ENCODE assay signal across 8 cellular contexts in the genomic region with DNA sequence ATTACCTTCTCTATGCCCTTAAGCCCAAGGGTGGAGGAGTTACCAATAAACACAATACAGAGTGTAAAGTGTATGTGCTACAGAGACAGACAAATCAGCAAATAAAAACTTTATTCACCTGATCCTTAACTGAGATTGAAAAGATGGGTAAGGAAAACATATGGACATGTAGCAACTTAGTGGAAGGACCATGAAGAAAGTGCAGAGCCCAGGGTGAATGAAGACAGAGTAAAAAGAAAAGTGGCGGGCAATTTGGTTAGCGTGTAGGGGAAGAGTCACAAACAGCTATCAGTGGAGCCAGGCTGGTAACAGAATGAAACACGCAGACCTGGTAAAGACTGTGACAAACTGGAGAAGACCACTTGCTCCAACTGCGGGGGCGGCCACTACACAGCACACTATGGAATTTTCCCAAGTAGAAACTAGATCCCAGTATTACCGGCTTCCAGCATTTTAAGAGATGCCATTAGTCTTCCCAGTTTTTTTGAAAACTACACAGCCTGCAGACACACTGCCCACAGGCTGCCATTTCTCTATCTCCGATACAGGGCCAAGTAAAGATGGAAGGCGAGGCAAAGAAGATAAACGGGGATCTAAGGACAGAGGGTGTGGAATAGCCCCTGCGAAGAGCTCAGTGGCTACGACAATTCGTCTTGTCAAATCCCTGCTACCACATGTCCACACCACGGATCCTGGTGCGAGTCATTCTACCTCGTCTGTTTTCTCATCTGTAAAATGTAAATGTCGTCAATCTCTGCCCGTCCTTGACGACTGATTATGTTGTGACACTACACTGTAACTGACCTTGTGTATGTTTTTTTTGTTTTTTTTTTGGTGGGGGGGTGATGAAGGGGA. TPM values are rescaled to one million over a fixed set of nuclear protein-coding genes. Genes with fewer than 3 reads are reported as not detected.
DNase-seq lines count a peak whose midpoint lies in the region; ATAC-seq and TF ChIP-seq lines count a peak whose summit lies in the region.

No MANE protein-coding gene starts in this region.

- peak overlapping the region; percentile 89 for H3K27ac ChIP-seq in colonic mucosa
- no peak overlapping the region for H3K27ac ChIP-seq in mesenchymal stem cell (ENCODE audit: low read length, poor library complexity, severe bottlenecking)
- no peak overlapping the region for H3K27ac ChIP-seq in aorta (ENCODE audit: low read depth in 1 of 2, low read length in 2 of 2)

- DNase-seq in GM06990 (ENCODE audit: extremely low read depth, insufficient read length) = no peak
- DNase-seq in NB4 (ENCODE audit: low read depth) = peak; percentile 14
- no peak for DNase-seq in colonic mucosa
- peak; percentile 53 for DNase-seq in mesenchymal stem cell
- DNase-seq in aorta = no peak
- DNase-seq in central memory CD4-positive, alpha-beta T cell = no peak

- no peak overlapping the region for H2AK5ac ChIP-seq in mesenchymal stem cell (ENCODE audit: low read length, severe bottlenecking)

- WGBS in mesenchymal stem cell = 46% methylated on average over 14 of the region's 18 CpGs
- 34 to 39% methylated on average over 18 of the region's 18 CpGs for WGBS in aorta, 2 donors

- ATAC-seq in aorta (ENCODE audit: low FRiP score) (no peak), GM18868 (IDR thresholded peaks at IDR 0.05; ENCODE audit: unreplicated experiment) (no peak), HG03196 (IDR thresholded peaks at IDR 0.05; ENCODE audit: unreplicated experiment) (no peak)

- H4K91ac ChIP-seq in mesenchymal stem cell (ENCODE audit: low read length) = no peak overlapping the region

- peaks cover 1% of the 10 kb centered on the region for H3K79me1 ChIP-seq in mesenchymal stem cell (replicated peaks; ENCODE audit: low read length, poor library complexity, severe bottlenecking)

- H3K9ac ChIP-seq in colonic mucosa (ENCODE audit: low read depth in 2 of 2, low read length in 2 of 2) = peak overlapping the region; percentile 94 to 99
- peak overlapping the region; percentile 100 for H3K9ac ChIP-seq in mesenchymal stem cell (ENCODE audit: low read length)

- H3K18ac ChIP-seq in mesenchymal stem cell (ENCODE audit: low read depth in 1 of 2, low read length in 2 of 2) = peak overlapping the region in 1 of 2 experiments; percentile 19

- no peaks in the 10 kb centered on the region for H3K36me3 ChIP-seq in GM06990 (ENCODE audit: control insufficient read depth, insufficient read depth, low read length)
- H3K36me3 ChIP-seq in colonic mucosa = no peaks in the 10 kb centered on the region
- peaks cover 0 to 9% of the 10 kb centered on the region in 2 experiments for H3K36me3 ChIP-seq in mesenchymal stem cell (ENCODE audit: control insufficient read depth in 1 of 2, insufficient read depth in 2 of 2, low read depth in 1 of 2, low read length in 2 of 2)
- peaks cover 0 to 2% of the 10 kb centered on the region in 2 donors for H3K36me3 ChIP-seq in aorta (ENCODE audit: control insufficient read depth in 1 of 2, insufficient read depth in 2 of 2, low read length in 1 of 2)

- H3K4me3 ChIP-seq in GM06990 (replicated peaks; ENCODE audit: low read depth, low read length) (peak overlapping the region; percentile 91), NB4 (ENCODE audit: low read depth, low read length) (peak overlapping the region; percentile 98), colonic mucosa (peak overlapping the region; percentile 96), mesenchymal stem cell (ENCODE audit: insufficient read depth in 1 of 2, low read depth in 1 of 2, low read length in 2 of 2) (peak overlapping the region; percentile 40 to 98), aorta (ENCODE audit: low read length in 2 of 2) (peak overlapping the region; percentile 78 to 92)

- H4K8ac ChIP-seq in mesenchymal stem cell (ENCODE audit: low read length) = no peak overlapping the region

- H3K23ac ChIP-seq in mesenchymal stem cell (ENCODE audit: low read length in 2 of 2) = no peak overlapping the region

- H3K4ac ChIP-seq in mesenchymal stem cell (ENCODE audit: low read depth in 1 of 2, low read length in 2 of 2) = peak overlapping the region in 1 of 2 experiments; percentile 77

- H3K9me3 ChIP-seq in colonic mucosa (no peaks in the 10 kb centered on the region), mesenchymal stem cell (ENCODE audit: control insufficient read depth, low read length) (no peaks in the 10 kb centered on the region), aorta (ENCODE audit: control insufficient read depth, low read length) (no peaks in the 10 kb centered on the region)

- TF ChIP-seq CTCF in GM06990 (IDR thresholded peaks at IDR 0.05; ENCODE audit: insufficient read depth, low read length, poor library complexity, severe bottlenecking) (no peak), NB4 (IDR thresholded peaks at IDR 0.05; ENCODE audit: low read depth, low read length) (no peak), colonic mucosa (IDR thresholded peaks at IDR 0.05) (no peak)

- no peak overlapping the region for H2BK5ac ChIP-seq in mesenchymal stem cell (ENCODE audit: low read depth, low read length, poor library complexity, severe bottlenecking)

- H3K4me1 ChIP-seq in colonic mucosa (no peaks in the 10 kb centered on the region), mesenchymal stem cell (ENCODE audit: control insufficient read depth, insufficient read depth, low read depth, low read length) (no peaks in the 10 kb centered on the region), aorta (ENCODE audit: control insufficient read depth in 1 of 2, insufficient read depth in 2 of 2, low read length in 2 of 2) (peaks cover 0 to 5% of the 10 kb centered on the region in 2 donors)

- H2BK120ac ChIP-seq in mesenchymal stem cell (ENCODE audit: low read depth, low read length) = no peak overlapping the region

- peak overlapping the region; percentile 79 for H3K4me2 ChIP-seq in mesenchymal stem cell (ENCODE audit: low read length, poor library complexity, severe bottlenecking)

- H3K14ac ChIP-seq in mesenchymal stem cell (ENCODE audit: low read length in 2 of 2) = peak overlapping the region in 1 of 2 experiments; percentile 13

- TF ChIP-seq POLR2A in NB4 (IDR thresholded peaks at IDR 0.05; ENCODE audit: extremely low read depth, insufficient read length) = no peak

- intact Hi-C loops in colonic mucosa (cut with DNase I) = no loop called here
- intact Hi-C loops in aorta (cut with DNase I) = no loop called here

- H2BK12ac ChIP-seq in mesenchymal stem cell (ENCODE audit: low read length in 2 of 2) = no peak overlapping the region

- H2AFZ ChIP-seq in mesenchymal stem cell (ENCODE audit: low read depth, low read length) = no peak overlapping the region

- H3K27me3 ChIP-seq in GM06990 (replicated peaks; ENCODE audit: control insufficient read depth, insufficient read depth, low read length) (no peaks in the 10 kb centered on the region), colonic mucosa (no peaks in the 10 kb centered on the region), mesenchymal stem cell (ENCODE audit: control insufficient read depth in 1 of 2, insufficient read depth in 1 of 2, low read length in 2 of 2) (no peaks in the 10 kb centered on the region), aorta (ENCODE audit: control insufficient read depth in 1 of 2, insufficient read depth in 2 of 2, low read length in 1 of 2) (no peaks in the 10 kb centered on the region)

- no peak overlapping the region for H2BK15ac ChIP-seq in mesenchymal stem cell (ENCODE audit: low read depth, poor library complexity, severe bottlenecking)

RNA-seq across cellular contexts. Expression of a gene that starts 1.2 kb away (rescaled TPM):
- total RNA-seq in colonic mucosa (100 to 1,000 TPM in 1 of 2 donors, 10 to 100 TPM in 1; 93.6 to 103 TPM), aorta (10 to 100 TPM; 14.1 to 19.6 TPM)
- 30.9 TPM for polyA plus RNA-seq in mesenchymal stem cell (2013, experiment 1 of 2)
- 33.0 TPM for polyA plus RNA-seq in mesenchymal stem cell (2013, experiment 2 of 2)
- polyA plus RNA-seq in aorta = 10 to 100 TPM; 22.6 to 33.3 TPM

Comparison
In these comparisons a context has a peak if more than half of its experiments do, and no peak if none do; other contexts are left out.
1. DNase-seq: peak in NB4 (single experiment) and mesenchymal stem cell (single experiment); none in GM06990 (single experiment), colonic mucosa (single experiment), aorta (0 of 2) and central memory CD4-positive, alpha-beta T cell (single experiment).
2. RNA of a gene that starts 1.2 kb away (total RNA-seq): 93.6 to 103 TPM in colonic mucosa; 14.1 to 19.6 TPM in aorta; every median in the first group is over 4 times any median in the second.
3. Peak in every context shown above with its lines, with median percentiles within 50 percentile points of each other: H3K4me3 ChIP-seq.